Comparison of ENCODE assay signal across 10 cellular contexts in genomic region chr12:8780389-8780788, GRCh38. TPM values are rescaled to one million over a fixed set of nuclear protein-coding genes. Genes with fewer than 3 reads are reported as not detected.
A peak's percentile ranks its signal among the peaks of the same experiment; 100 is the strongest.
DNase-seq lines count a peak whose midpoint lies in the region; ATAC-seq and TF ChIP-seq lines count a peak whose summit lies in the region.
"Had no signal": no experiment of that assay in that cellular context is flagged by ENCODE, and none has a peak within 500 bp of the region (broad histone marks: within the 10 kb centered on the region; RNA-seq: fewer than 3 reads in every experiment).

No MANE protein-coding gene starts in this region.

- peaks cover 86% of the 10 kb centered on the region for H3K36me3 ChIP-seq in OCI-LY7 (ENCODE audit: insufficient read depth, low read length)

- intact Hi-C loops in OCI-LY7 (cut with micrococcal nuclease; ENCODE audit: unreplicated experiment) = loop anchor here (2.0 kb wide), 1 partner anchor 98 kb away; no protein-coding TSS in a partner anchor

- H3K27ac ChIP-seq in OCI-LY7 (ENCODE audit: low read depth, low read length, poor library complexity, severe bottlenecking) = no peak overlapping the region

- no peaks in the 10 kb centered on the region for H3K4me1 ChIP-seq in OCI-LY7 (ENCODE audit: insufficient read depth, low read length, poor library complexity, severe bottlenecking)

- H3K9me3 Mint-ChIP-seq in effector memory CD8-positive, alpha-beta T cell = no peaks in the 10 kb centered on the region
- H3K9me3 Mint-ChIP-seq: CD4-positive, CD25-positive, alpha-beta regulatory T cell had no signal

- no TSS peak for BruUV-seq in OCI-LY7 (replicated peaks; lab: Mats Ljungman, UMichigan)

- POLR2A ChIA-PET in OCI-LY7 (lab: Charles Lee) = no interaction called here

- H3K9me2 ChIP-seq in OCI-LY7 (ENCODE audit: insufficient read depth, low read length) = no peaks in the 10 kb centered on the region

- no peaks in the 10 kb centered on the region for H3K4me1 Mint-ChIP-seq in effector memory CD8-positive, alpha-beta T cell (ENCODE audit: low read depth in 2 of 2)

- H4K20me1 ChIP-seq in OCI-LY7 (ENCODE audit: insufficient read depth, low read length) = no peaks in the 10 kb centered on the region

- H3K4me3 Mint-ChIP-seq in effector memory CD8-positive, alpha-beta T cell = no peak overlapping the region
- H3K4me3 Mint-ChIP-seq: CD4-positive, CD25-positive, alpha-beta regulatory T cell had no signal

- no peaks in the 10 kb centered on the region for H3K27me3 Mint-ChIP-seq in effector memory CD8-positive, alpha-beta T cell
- H3K27me3 Mint-ChIP-seq: CD4-positive, CD25-positive, alpha-beta regulatory T cell had no signal

- H3K4me3 ChIP-seq in OCI-LY7 (ENCODE audit: low read depth, low read length, poor library complexity, severe bottlenecking) (no peak overlapping the region), fibroblast of mammary gland (ENCODE audit: control insufficient read depth, low read depth, low read length) (no peak overlapping the region)

- no peaks in the 10 kb centered on the region for H3K36me3 Mint-ChIP-seq in effector memory CD8-positive, alpha-beta T cell (ENCODE audit: insufficient read depth)

- CTCF ChIA-PET in OCI-LY7 (lab: Charles Lee; ENCODE audit: unreplicated experiment) = no interaction called here

- no peaks in the 10 kb centered on the region for H3K79me2 ChIP-seq in OCI-LY7 (ENCODE audit: insufficient read depth, low read depth, low read length)

- DNase-seq in NOMO-1 treated with DMSO at 0.1 percent for 48 hours (lab: John Stamatoyannopoulos, UW; ENCODE audit: unreplicated experiment) = peak; percentile 12
- DNase-seq in NOMO-1 treated with dmso at 0.1 percent for 144 hours (lab: John Stamatoyannopoulos, UW; ENCODE audit: unreplicated experiment) = no peak
- DNase-seq in OCI-LY7 (ENCODE audit: low spot score) = peak; percentile 33
- peak; percentile 42 for DNase-seq in fibroblast of mammary gland (ENCODE audit: low read depth)
- peak; percentile 4 for DNase-seq in smooth muscle cell of the brain vasculature (ENCODE audit: low read depth, low spot score)
- no peak for DNase-seq in effector memory CD8-positive, alpha-beta T cell
- DNase-seq: MV-4-11 had no signal

- no peak overlapping the region for H2AFZ ChIP-seq in OCI-LY7 (ENCODE audit: low read length)

- H3K9me3 ChIP-seq in OCI-LY7 (ENCODE audit: low read length) = no peaks in the 10 kb centered on the region

- H3K27ac Mint-ChIP-seq in effector memory CD8-positive, alpha-beta T cell = no peak overlapping the region
- H3K27ac Mint-ChIP-seq: CD4-positive, CD25-positive, alpha-beta regulatory T cell had no signal

- no peak for ATAC-seq in effector memory CD8-positive, alpha-beta T cell (replicated peaks)
- ATAC-seq in GM18907 (IDR thresholded peaks at IDR 0.05; ENCODE audit: unreplicated experiment) (no peak), GM21576 (IDR thresholded peaks at IDR 0.05; ENCODE audit: unreplicated experiment) (no peak)

- no peak overlapping the region for H3K4me2 ChIP-seq in OCI-LY7 (ENCODE audit: low read length)

- peak; percentile 67 for TF ChIP-seq CTCF in OCI-LY7 (conservative IDR thresholded peaks at IDR 0.05; ENCODE audit: low read length)
- TF ChIP-seq CTCF in fibroblast of mammary gland (conservative IDR thresholded peaks at IDR 0.05; ENCODE audit: control insufficient read depth, insufficient read depth, low read depth, low read length) = peak; percentile 40

RNA-seq across cellular contexts. Expression of gene A2ML1, which starts 42.0 kb away (rescaled TPM):
- total RNA-seq in OCI-LY7 (2014; rRNA removed; shearing (Covaris generic)) = not detected in 2 replicates
- total RNA-seq in OCI-LY7 (2022) = not detected in 2 replicates
- total RNA-seq: CD4-positive, CD25-positive, alpha-beta regulatory T cell had no signal

Comparison
In these comparisons a context has a peak if more than half of its experiments do, and no peak if none do; other contexts are left out.
1. DNase-seq: peak in NOMO-1 treated with DMSO at 0.1 percent for 48 hours (single experiment), OCI-LY7 (single experiment), fibroblast of mammary gland (single experiment) and smooth muscle cell of the brain vasculature (single experiment); none in NOMO-1 treated with dmso at 0.1 percent for 144 hours (single experiment) and effector memory CD8-positive, alpha-beta T cell (0 of 3).